1 cellular context compared by ENCODE assay signal in genomic region chr19:38639679-38640078, GRCh38.
A peak's percentile ranks its signal among the peaks of the same experiment; 100 is the strongest.
TF ChIP-seq lines count a peak whose summit lies in the region.

No MANE protein-coding gene starts in this region.

TF ChIP-seq in K562, 482 proteins besides CTCF, POLR2A, EP300 and RAD21:
- TF ChIP-seq ZNF318 (IDR thresholded peaks at IDR 0.05; ENCODE audit: borderline replicate concordance in 1 of 2, low read depth in 1 of 2) (no peak), USF1 (CRISPR knock-in tag; IDR thresholded peaks at IDR 0.05) (no peak), ZNF586 (CRISPR knock-in tag; conservative IDR thresholded peaks at IDR 0.05) (no peak), POLR2G (IDR thresholded peaks at IDR 0.05; ENCODE audit: low read depth, low read length) (peak; percentile 59), ELK1 (CRISPR knock-in tag; IDR thresholded peaks at IDR 0.05) (no peak)
